In genomic region chr4:23903859-23904438, GRCh38 we compare ENCODE assay signal across 10 cellular contexts. TPM values are rescaled to one million over a fixed set of nuclear protein-coding genes. Genes with fewer than 3 reads are reported as not detected.
DNase-seq lines count a peak whose midpoint lies in the region; TF ChIP-seq lines count a peak whose summit lies in the region.
"Had no signal": no experiment of that assay in that cellular context is flagged by ENCODE, and none has a peak within 500 bp of the region (broad histone marks: within the 10 kb centered on the region; RNA-seq: fewer than 3 reads in every experiment).

No MANE protein-coding gene starts in this region.

- TF ChIP-seq EP300 in neural cell (conservative IDR thresholded peaks at IDR 0.05; ENCODE audit: poor library complexity, severe bottlenecking), result peak; percentile 16

- H3K9me2 ChIP-seq in neural cell (ENCODE audit: insufficient read depth, low read length), result no peaks in the 10 kb centered on the region

- H3F3A ChIP-seq in neural cell (ENCODE audit: insufficient read depth, low read length, poor library complexity, severe bottlenecking), result no peaks in the 10 kb centered on the region

- DNase-seq in LNCaP clone FGC (ENCODE audit: low read depth) (peak; percentile 41), NCI-H2171 treated with DMSO at 0.1 percent for 48 hours (lab: John Stamatoyannopoulos, UW) (peak; percentile 70), fibroblast of mammary gland (ENCODE audit: low read depth) (peak; percentile 55), GM19240 (ENCODE audit: insufficient read length, low spot score) (no peak), AG20443 (ENCODE audit: low spot score) (no peak), NCI-H446 (lab: John Stamatoyannopoulos, UW) (no peak)
- DNase-seq in activated CD4-positive, CD25-positive, alpha-beta regulatory T cell (lab: John Stamatoyannopoulos, UW), result no peak
- DNase-seq: foreskin melanocyte had no signal

- no peaks in the 10 kb centered on the region for H3K9me3 ChIP-seq in neural cell (ENCODE audit: low read length)

- no peaks in the 10 kb centered on the region for H4K20me1 ChIP-seq in neural cell (ENCODE audit: insufficient read depth)

- TF ChIP-seq RAD21 in neural cell (conservative IDR thresholded peaks at IDR 0.05), result no peak

- no peaks in the 10 kb centered on the region for H3K27me3 ChIP-seq in neural cell (ENCODE audit: insufficient read depth, low read depth, low read length)

- peak overlapping the region; percentile 2 for H3K4me2 ChIP-seq in neural cell (ENCODE audit: low read length)

- H2AFZ ChIP-seq in neural cell (ENCODE audit: low read depth, low read length), result no peak overlapping the region

- H3K27ac ChIP-seq in neural cell (ENCODE audit: low read length), result peak overlapping the region; percentile 34
- H3K27ac ChIP-seq: RWPE1 had no signal

- H3K4me3 ChIP-seq in LNCaP clone FGC (ENCODE audit: low read depth, low read length) (no peak overlapping the region), fibroblast of mammary gland (ENCODE audit: control insufficient read depth, low read depth, low read length) (no peak overlapping the region), neural cell (ENCODE audit: low read length) (no peak overlapping the region)

- no peak for TF ChIP-seq CTCF in LNCaP clone FGC (IDR thresholded peaks at IDR 0.05; ENCODE audit: control insufficient read depth, extremely low read depth, insufficient read depth)
- no peak for TF ChIP-seq CTCF in fibroblast of mammary gland (conservative IDR thresholded peaks at IDR 0.05; ENCODE audit: control insufficient read depth, insufficient read depth, low read depth, low read length)
- TF ChIP-seq CTCF in neural cell (IDR thresholded peaks at IDR 0.05; ENCODE audit: poor library complexity, severe bottlenecking), result no peak

- H3K36me3 ChIP-seq in neural cell (ENCODE audit: insufficient read depth, low read length), result no peaks in the 10 kb centered on the region

- H3K9ac ChIP-seq in neural cell (ENCODE audit: low read length), result no peak overlapping the region

- H3K79me2 ChIP-seq in neural cell (replicated peaks; ENCODE audit: insufficient read depth, low read length), result no peaks in the 10 kb centered on the region

TF ChIP-seq in neural cell, 6 proteins besides CTCF, POLR2A, EP300 and RAD21:
- TF ChIP-seq EZH2 (IDR thresholded peaks at IDR 0.05; ENCODE audit: borderline replicate concordance, insufficient read depth, low read length, poor library complexity, severe bottlenecking) (no peak), MXI1 (conservative IDR thresholded peaks at IDR 0.05; ENCODE audit: poor library complexity, severe bottlenecking) (no peak), POLR2AphosphoS5 (IDR thresholded peaks at IDR 0.05) (peak; percentile 30), REST (IDR thresholded peaks at IDR 0.05; ENCODE audit: borderline replicate concordance) (no peak), SMC3 (conservative IDR thresholded peaks at IDR 0.05; ENCODE audit: poor library complexity) (no peak), TAF1 (IDR thresholded peaks at IDR 0.05; ENCODE audit: low read depth) (no peak)
TF ChIP-seq in neural cell: peak in this region for 1.

RNA-seq across cellular contexts. Expression of gene PPARGC1A, which starts 14.1 kb away (rescaled TPM):
- 7.0 and 7.2 TPM in 2 replicates for polyA plus RNA-seq in neural cell
- 18.5 and 20.5 TPM in 2 replicates for polyA minus RNA-seq in neural cell

Comparison
In these comparisons a context has a peak if more than half of its experiments do, and no peak if none do; other contexts are left out.
1. DNase-seq: peak in LNCaP clone FGC (single experiment), NCI-H2171 treated with DMSO at 0.1 percent for 48 hours (single experiment) and fibroblast of mammary gland (single experiment); none in activated CD4-positive, CD25-positive, alpha-beta regulatory T cell (0 of 4), GM19240 (single experiment), AG20443 (single experiment) and NCI-H446 (0 of 2).